ENCODE assay signal across 15 cellular contexts in the genomic region with DNA sequence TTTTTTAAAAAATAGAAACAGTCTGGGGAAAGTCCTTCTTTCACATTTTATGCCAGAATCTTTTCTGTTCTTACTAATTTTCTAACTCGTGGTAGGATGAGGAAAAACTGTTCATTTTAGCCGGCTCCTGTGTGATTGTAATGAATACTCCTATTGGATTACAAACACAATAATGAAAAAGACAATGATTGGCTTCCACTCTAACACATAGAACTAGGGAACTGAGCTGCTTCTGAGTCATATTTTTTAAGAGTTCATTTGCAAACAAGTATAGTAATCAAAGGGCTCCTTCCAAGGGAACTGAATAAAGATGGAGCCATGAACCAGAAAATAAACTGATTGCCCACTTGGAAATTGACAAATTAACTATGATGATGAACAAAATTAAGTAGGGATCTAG.
"Had no signal": no experiment of that assay in that cellular context is flagged by ENCODE, and none has a peak within 500 bp of the region (broad histone marks: within the 10 kb centered on the region; RNA-seq: fewer than 3 reads in every experiment).

No MANE protein-coding gene starts in this region.

- H3K27me3 ChIP-seq: adrenal gland, esophagus muscularis mucosa, vagina had no signal

- H3K4me3 ChIP-seq: adrenal gland, esophagus muscularis mucosa, vagina had no signal

- H3K36me3 ChIP-seq: adrenal gland, esophagus muscularis mucosa, vagina had no signal

- H3K9me3 ChIP-seq: adrenal gland, esophagus muscularis mucosa, vagina had no signal

- FAIRE-seq: endometrium had no signal

- ATAC-seq: activated T-helper 17 cell treated with anti-CD3 and anti-CD28 coated beads, Interleukin-2, amount 50 U/mL, for 72 hours; foreskin keratinocyte; left colon; natural killer cell treated with Interleukin-12 subunit alpha and Interleukin-12 subunit beta and Interleukin-15 and Interleukin-18, amount 100 ng/mL, for 72 hours; stimulated activated naive CD8-positive, alpha-beta T cell treated with anti-CD3 and anti-CD28 coated beads, Interleukin-15, amount 100 ng/mL, for 72 hours; WTC11 had no signal

- H3K27ac ChIP-seq: adrenal gland, esophagus muscularis mucosa, foreskin keratinocyte, vagina had no signal

- DNase-seq: activated CD4-positive, alpha-beta T cell treated with anti-CD3 and anti-CD28 coated beads, Interleukin-2, amount 10 ng/mL, durations not matched to agents 24 days and 14 days; activated CD8-positive, alpha-beta memory T cell treated with anti-CD3 and anti-CD28 coated beads for 24 hours; activated naive CD4-positive, alpha-beta T cell treated with anti-CD3 and anti-CD28 coated beads, Interleukin-2, amount 10 ng/mL, durations not matched to agents 7 days and 5 days; dermis blood vessel endothelial cell; foreskin keratinocyte; left colon; stimulated activated CD4-positive, alpha-beta T cell treated with anti-CD3 and anti-CD28 coated beads, Interleukin-4, amount 100 ng/mL, for 4 hours; stimulated activated naive CD8-positive, alpha-beta T cell treated with anti-CD3 and anti-CD28 coated beads, Interleukin-15, amount 100 ng/mL, for 72 hours had no signal

- H3K4me1 ChIP-seq: adrenal gland, foreskin keratinocyte had no signal
